Comparison of ENCODE assay signal across 23 cellular contexts in genomic region chr6:135300576-135300975, GRCh38.
DNase-seq lines count a peak whose midpoint lies in the region; ATAC-seq, FAIRE-seq and TF ChIP-seq lines count a peak whose summit lies in the region.
"Had no signal": no experiment of that assay in that cellular context is flagged by ENCODE, and none has a peak within 500 bp of the region (broad histone marks: within the 10 kb centered on the region; RNA-seq: fewer than 3 reads in every experiment).

No MANE protein-coding gene starts in this region.

- TF ChIP-seq POLR2A in K562 (conservative IDR thresholded peaks at IDR 0.05) (no peak), suprapubic skin (IDR thresholded peaks at IDR 0.05) (no peak)

- H3K4me1 ChIP-seq in K562 (replicated peaks in 1 of 2; ENCODE audit: control insufficient read depth in 2 of 2, insufficient read depth in 2 of 2, low read length in 2 of 2) (peaks cover under 1 to 30% of the 10 kb centered on the region in 2 experiments; a peak in 4 of 5 replicates), suprapubic skin (no peaks in the 10 kb centered on the region), left ventricle myocardium inferior (no peaks in the 10 kb centered on the region)

- no peak overlapping the region for H3K4me2 ChIP-seq in K562 (ENCODE audit: insufficient read depth, low read length)
- H3K4me2 ChIP-seq: A549 had no signal

- intact Hi-C loops in K562 (cut with micrococcal nuclease) (no loop called here), left ventricle myocardium inferior (cut with micrococcal nuclease) (no loop called here)

- H3K9me3 Mint-ChIP-seq in HFFc6, result no peaks in the 10 kb centered on the region

- TF ChIP-seq EP300 in K562 (IDR thresholded peaks at IDR 0.05; ENCODE audit: low read length) (no peak), suprapubic skin (IDR thresholded peaks at IDR 0.05) (no peak)

- no TSS peak for BruUV-seq in K562 (replicated peaks; lab: Mats Ljungman, UMichigan)

- no peak for FAIRE-seq in K562 (lab: Jason Lieb, UNC)
- FAIRE-seq in D721Med (lab: Jason Lieb, UNC), result no peak
- FAIRE-seq: A549, GM19239, H1 had no signal

- no peak overlapping the region for H3K9ac ChIP-seq in K562 (ENCODE audit: insufficient read depth in 1 of 2, low read depth in 2 of 2, low read length in 2 of 2)

- H3K4me3 ChIP-seq in K562 (no peak overlapping the region), suprapubic skin (no peak overlapping the region), left ventricle myocardium inferior (no peak overlapping the region)
- H3K4me3 ChIP-seq: A549 had no signal

- H3K27ac Mint-ChIP-seq in HFFc6, result peak overlapping the region; percentile 1; the same call in 1 of the 2 replicates
- H3K27ac Mint-ChIP-seq: CD4-positive, CD25-positive, alpha-beta regulatory T cell had no signal

- in situ Hi-C loops in K562 (cut with MboI), result no loop called here

- H2AFZ ChIP-seq in K562 (ENCODE audit: low read depth, low read length), result no peak overlapping the region

- no peaks in the 10 kb centered on the region for H3K27me3 Mint-ChIP-seq in HFFc6 (ENCODE audit: insufficient read depth)
- H3K27me3 Mint-ChIP-seq: CD4-positive, CD25-positive, alpha-beta regulatory T cell had no signal

- H3K36me3 ChIP-seq in K562 (ENCODE audit: control insufficient read depth, insufficient read depth, low read length) (peaks cover 7% of the 10 kb centered on the region; the same call in 2 of the 3 replicates), suprapubic skin (no peaks in the 10 kb centered on the region), left ventricle myocardium inferior (peaks cover 26% of the 10 kb centered on the region)

- TF ChIP-seq CTCF in HFFc6 (IDR thresholded peaks at IDR 0.05) (no peak), K562 (IDR thresholded peaks at IDR 0.05 in 2 of 3, conservative IDR thresholded peaks at IDR 0.05 in 1 of 3; ENCODE audit: insufficient read depth in 2 of 3, low read depth in 1 of 3, low read length in 3 of 3) (no peak), suprapubic skin (IDR thresholded peaks at IDR 0.05) (no peak), left ventricle myocardium inferior (IDR thresholded peaks at IDR 0.05; ENCODE audit: borderline replicate concordance) (no peak), D721Med (IDR thresholded peaks at IDR 0.05; ENCODE audit: insufficient read depth, missing control alignments) (no peak)

- H4K20me1 ChIP-seq in K562 (replicated peaks; ENCODE audit: control insufficient read depth, insufficient read depth, low read length), result no peaks in the 10 kb centered on the region

- no peak overlapping the region for H3K4me3 Mint-ChIP-seq in HFFc6
- H3K4me3 Mint-ChIP-seq: CD4-positive, CD25-positive, alpha-beta regulatory T cell had no signal

- no peaks in the 10 kb centered on the region for H3K79me2 ChIP-seq in K562 (ENCODE audit: control insufficient read depth, insufficient read depth, low read length)

- no peak for TF ChIP-seq RAD21 in K562 (CRISPR knock-in tag; conservative IDR thresholded peaks at IDR 0.05 in 1 of 2, IDR thresholded peaks at IDR 0.05 in 1 of 2)

- H3K27me3 ChIP-seq in K562 (ENCODE audit: control insufficient read depth in 2 of 2, insufficient read depth in 2 of 2, low read length in 2 of 2), result no peaks in the 10 kb centered on the region
- no peaks in the 10 kb centered on the region for H3K27me3 ChIP-seq in suprapubic skin
- H3K27me3 ChIP-seq in left ventricle myocardium inferior (ENCODE audit: low read depth), result no peaks in the 10 kb centered on the region

- DNase-seq in EH (ENCODE audit: low read depth) (peak; percentile 16), HFFc6 (no peak), K562 (ENCODE audit: extremely low read depth in 1 of 4, low spot score in 3 of 4) (no peak), kidney tubule cell (ENCODE audit: low spot score) (peak; percentile 20), suprapubic skin (ENCODE audit: low spot score in 2 of 2) (no peak), left ventricle myocardium inferior (no peak), D721Med (ENCODE audit: insufficient read length, low spot score) (no peak)
- no peak for DNase-seq in activated CD4-positive, alpha-beta T cell treated with anti-CD3 and anti-CD28 coated beads, Interleukin-2, amount 50 U/mL, for 4 hours
- DNase-seq: CD4-positive, CD25-positive, alpha-beta regulatory T cell; COR-L47; DMS 273 treated with DMSO at 0.1 percent for 48 hours; GF-D8; NCI-H1092 treated with DMSO at 0.1 percent for 48 hours; NCI-H1436 treated with DMSO at 0.1 percent for 48 hours; NCI-H1930; NCI-H345; NCI-H524; NCI-H774; SIG-M5 had no signal

- ATAC-seq in K562, result no peak
- ATAC-seq: A549, Panc1 had no signal

- no peaks in the 10 kb centered on the region for H3K9me1 ChIP-seq in K562 (ENCODE audit: control insufficient read depth, insufficient read depth, low read length)

- POLR2A ChIA-PET in K562 (lab: Yijun Ruan, JAX), result interaction anchor here (0.6 to 1.0 kb wide), 2 partner anchors 22 to 23 kb away, joined by 3 read pairs; no protein-coding TSS in a partner anchor

- H3K27ac ChIP-seq in K562 (ENCODE audit: extremely low read depth, low read depth, low read length) (peak overlapping the region; percentile 18; the same call in 1 of the 3 replicates), suprapubic skin (no peak overlapping the region), left ventricle myocardium inferior (replicated peaks) (no peak overlapping the region)
- H3K27ac ChIP-seq: A549 had no signal

- peaks cover 52% of the 10 kb centered on the region for H3K36me3 Mint-ChIP-seq in HFFc6 (ENCODE audit: low read depth)

- CTCF ChIA-PET in K562 (lab: Yijun Ruan, JAX; ENCODE audit: low intra/inter-chr PET ratio), result interaction anchor here (0.6 kb wide), 1 partner anchor 13 kb away, joined by 3 read pairs; no protein-coding TSS in a partner anchor

- peaks cover 3% of the 10 kb centered on the region; the same call in 1 of the 2 replicates for H3K9me3 ChIP-seq in K562 (replicated peaks; ENCODE audit: control insufficient read depth, insufficient read depth, low read depth, low read length)
- no peaks in the 10 kb centered on the region for H3K9me3 ChIP-seq in suprapubic skin
- H3K9me3 ChIP-seq in left ventricle myocardium inferior (replicated peaks), result peaks cover 4% of the 10 kb centered on the region
- H3K9me3 ChIP-seq: A549 had no signal

- peaks cover 42% of the 10 kb centered on the region for H3K4me1 Mint-ChIP-seq in HFFc6 (ENCODE audit: low read depth)

TF ChIP-seq in K562, 482 proteins besides CTCF, POLR2A, EP300 and RAD21:
- TF ChIP-seq FOXJ2 (tag; IDR thresholded peaks at IDR 0.05) (0 out of 2 replicates have a peak, but pooled peaks have one; percentile 17), SMARCA4 (IDR thresholded peaks at IDR 0.05) (no peak)

Comparison
In these comparisons a context has a peak if more than half of its experiments do, and no peak if none do; other contexts are left out.
1. DNase-seq: peak in EH (single experiment) and kidney tubule cell (single experiment); none in HFFc6 (single experiment), K562 (0 of 4), activated CD4-positive, alpha-beta T cell treated with anti-CD3 and anti-CD28 coated beads, Interleukin-2, amount 50 U/mL, for 4 hours (0 of 2), suprapubic skin (0 of 2), left ventricle myocardium inferior (single experiment) and D721Med (single experiment).